ENCODE assay signal across 8 cellular contexts in genomic region chr3:113532698-113533533, GRCh38. TPM values are rescaled to one million over a fixed set of nuclear protein-coding genes. Genes with fewer than 3 reads are reported as not detected.
DNase-seq lines count a peak whose midpoint lies in the region; ATAC-seq and TF ChIP-seq lines count a peak whose summit lies in the region.

No MANE protein-coding gene starts in this region.

- H3K27me3 ChIP-seq in BE2C = peaks cover 64% of the 10 kb centered on the region
- H3K27me3 ChIP-seq in dorsolateral prefrontal cortex = peaks cover 0 to 37% (median 0%) of the 10 kb centered on the region in 45 donors

- H3K36me3 ChIP-seq in BE2C = no peaks in the 10 kb centered on the region

- H3K9me3 Mint-ChIP-seq in mesothelial cell of epicardium = no peaks in the 10 kb centered on the region
- H3K9me3 Mint-ChIP-seq in stimulated activated naive CD8-positive, alpha-beta T cell treated with anti-CD3 and anti-CD28 coated beads, Interleukin-15, Interleukin-2, amounts not matched to agents 100 ng/mL and 50 ng/mL, for 24 hours = no peaks in the 10 kb centered on the region

- DNase-seq in BE2C = peak; percentile 33
- peak; percentile 31 for DNase-seq in activated CD4-positive, alpha-beta T cell treated with anti-CD3 and anti-CD28 coated beads for 1 hour
- DNase-seq in dorsolateral prefrontal cortex = peak in 2 of 10 donors; percentile 52 to 63
- DNase-seq in mesothelial cell of epicardium (ENCODE audit: low spot score in 2 of 2, unreplicated experiment in 2 of 2) = peak in 1 of 2 experiments; percentile 49
- DNase-seq in SIG-M5 (lab: John Stamatoyannopoulos, UW) = no peak

- peak; percentile 48 for ATAC-seq in HG03439 (IDR thresholded peaks at IDR 0.05; ENCODE audit: unreplicated experiment)

- TF ChIP-seq POLR2A in GM19099 (IDR thresholded peaks at IDR 0.05; ENCODE audit: extremely low read depth, insufficient read length, low read depth) = peak; percentile 44

- intact Hi-C loops in dorsolateral prefrontal cortex (cut with DNase I) = no loop called here

- TF ChIP-seq CTCF in BE2C (IDR thresholded peaks at IDR 0.05; ENCODE audit: low read depth, low read length) = 0 out of 2 replicates have a peak, but pooled peaks have one; percentile 1
- TF ChIP-seq CTCF in dorsolateral prefrontal cortex (IDR thresholded peaks at IDR 0.05 in 54 of 56, conservative IDR thresholded peaks at IDR 0.05 in 2 of 56; ENCODE audit: low read depth in 1 of 56, partially characterized antibody in 56 of 56) = peak in 1 of 56 donors; percentile 2
- no peak for TF ChIP-seq CTCF in mesothelial cell of epicardium (IDR thresholded peaks at IDR 0.05; ENCODE audit: unreplicated experiment)

- H3K27ac ChIP-seq in dorsolateral prefrontal cortex = peak overlapping the region in 58 of 59 donors; percentile 0 to 89 (median 77)

- H3K4me1 ChIP-seq in BE2C = no peaks in the 10 kb centered on the region

- peak overlapping the region; percentile 67 for H3K4me3 Mint-ChIP-seq in mesothelial cell of epicardium
- peak overlapping the region; percentile 95 for H3K4me3 Mint-ChIP-seq in stimulated activated naive CD8-positive, alpha-beta T cell treated with anti-CD3 and anti-CD28 coated beads, Interleukin-15, Interleukin-2, amounts not matched to agents 100 ng/mL and 50 ng/mL, for 24 hours

- no peaks in the 10 kb centered on the region for H3K9me3 ChIP-seq in BE2C

- no peaks in the 10 kb centered on the region for H3K36me3 Mint-ChIP-seq in mesothelial cell of epicardium
- H3K36me3 Mint-ChIP-seq in stimulated activated naive CD8-positive, alpha-beta T cell treated with anti-CD3 and anti-CD28 coated beads, Interleukin-15, Interleukin-2, amounts not matched to agents 100 ng/mL and 50 ng/mL, for 24 hours (ENCODE audit: low read depth) = peaks cover 7% of the 10 kb centered on the region

- peaks cover 26% of the 10 kb centered on the region for H3K4me1 Mint-ChIP-seq in mesothelial cell of epicardium
- peaks cover 56% of the 10 kb centered on the region for H3K4me1 Mint-ChIP-seq in stimulated activated naive CD8-positive, alpha-beta T cell treated with anti-CD3 and anti-CD28 coated beads, Interleukin-15, Interleukin-2, amounts not matched to agents 100 ng/mL and 50 ng/mL, for 24 hours (ENCODE audit: low read depth)

- H3K4me3 ChIP-seq in BE2C (ENCODE audit: low read depth, low read length) = peak overlapping the region; percentile 42
- peak overlapping the region; percentile 47 to 90 (median 72) for H3K4me3 ChIP-seq in dorsolateral prefrontal cortex

- no peak overlapping the region for H3K27ac Mint-ChIP-seq in mesothelial cell of epicardium
- H3K27ac Mint-ChIP-seq in stimulated activated naive CD8-positive, alpha-beta T cell treated with anti-CD3 and anti-CD28 coated beads, Interleukin-15, Interleukin-2, amounts not matched to agents 100 ng/mL and 50 ng/mL, for 24 hours = peak overlapping the region; percentile 98

- peaks cover 97% of the 10 kb centered on the region for H3K27me3 Mint-ChIP-seq in mesothelial cell of epicardium (ENCODE audit: low read depth)
- no peaks in the 10 kb centered on the region for H3K27me3 Mint-ChIP-seq in stimulated activated naive CD8-positive, alpha-beta T cell treated with anti-CD3 and anti-CD28 coated beads, Interleukin-15, Interleukin-2, amounts not matched to agents 100 ng/mL and 50 ng/mL, for 24 hours

RNA-seq across cellular contexts. Expression of gene SIDT1, which starts 0.6 kb away (rescaled TPM):
- 0.57 TPM for polyA plus RNA-seq in BE2C (2012; ENCODE audit: insufficient read depth, insufficient read length, low read depth)
- total RNA-seq in dorsolateral prefrontal cortex (10 to 100 TPM; 20.1 to 84.0 (median 47.1) TPM), mesothelial cell of epicardium (not detected in 3 replicates)

RNA-seq across cellular contexts. Expression of gene SPICE1, which starts 18.0 kb away (rescaled TPM):
- polyA plus RNA-seq in BE2C (2012; ENCODE audit: insufficient read depth, insufficient read length, low read depth) = 6.3 TPM
- 10 to 100 TPM in 114 of 120 experiments, 1 to 10 TPM in 6; 6.4 to 32.4 (median 16.8) TPM for total RNA-seq in dorsolateral prefrontal cortex
- total RNA-seq in mesothelial cell of epicardium = 24.2 to 28.5 TPM (median 27.8 TPM) in 3 replicates

Comparison
In these comparisons a context has a peak if more than half of its experiments do, and no peak if none do; other contexts are left out.
1. RNA of gene SIDT1, which starts 0.6 kb away (total RNA-seq): 20.1 to 84.0 TPM in dorsolateral prefrontal cortex; not detected in mesothelial cell of epicardium; every median in the first group is over 10 times any median in the second.